In the genomic region with DNA sequence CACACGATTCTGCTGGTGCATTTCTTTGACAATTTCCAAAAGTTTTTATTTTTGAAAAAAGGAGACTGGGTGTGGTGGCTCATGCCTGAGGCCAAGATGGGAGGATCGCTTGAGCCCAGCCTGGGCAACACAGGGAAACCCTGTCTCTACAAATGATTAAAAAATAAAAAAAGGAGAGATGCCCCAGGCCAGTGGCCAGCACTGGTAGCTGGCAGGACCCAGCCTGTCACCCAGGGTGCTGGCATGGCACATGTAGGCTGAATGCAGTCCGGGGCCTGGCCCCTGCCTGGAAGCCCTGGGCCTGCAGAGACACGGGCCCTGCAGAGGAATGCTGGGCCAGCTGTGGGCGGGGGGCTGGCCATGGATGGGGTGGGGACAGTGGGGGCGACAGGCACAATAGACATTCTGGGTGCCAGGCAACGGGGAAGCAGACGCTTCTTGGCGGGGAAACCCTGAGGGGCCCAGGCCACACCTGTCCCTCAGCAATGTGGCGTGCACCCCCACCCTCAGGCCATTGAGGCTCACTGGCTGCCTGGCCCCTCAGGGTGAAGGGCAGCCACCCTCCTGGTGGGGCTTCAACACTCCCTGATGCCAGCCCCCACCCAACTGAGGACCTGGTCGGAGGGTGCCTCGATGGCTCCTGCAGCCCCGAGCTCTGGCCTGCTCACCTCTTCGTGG, we compare ENCODE assay signal across 2 cellular contexts.
TF ChIP-seq lines count a peak whose summit lies in the region.

No MANE protein-coding gene starts in this region.

TF ChIP-seq in A549, 52 proteins besides CTCF, POLR2A, EP300 and RAD21 (continued from another document):
- no peak for TF ChIP-seq HEYL (CRISPR knock-in tag; IDR thresholded peaks at IDR 0.05)
- TF ChIP-seq JUN (IDR thresholded peaks at IDR 0.05): 0 out of 5 replicates have a peak, but pooled peaks of 1 of the 2 experiments have one; percentile 1
- no peak for TF ChIP-seq ZFP36 (IDR thresholded peaks at IDR 0.05; ENCODE audit: borderline replicate concordance, partially characterized antibody)
- no peak for TF ChIP-seq NFE2L2 (conservative IDR thresholded peaks at IDR 0.05; ENCODE audit: low read length)

TF ChIP-seq in GM12891, 5 proteins besides CTCF, POLR2A, EP300 and RAD21 (continued from another document):
- no peak for TF ChIP-seq TAF1 (IDR thresholded peaks at IDR 0.05; ENCODE audit: low read depth, low read length)
- no peak for TF ChIP-seq POLR2AphosphoS5 (IDR thresholded peaks at IDR 0.05; ENCODE audit: low read depth, low read length)
